ENCODE assay signal across 1 cellular context in genomic region chr2:44087037-44087713, GRCh38.
TF ChIP-seq lines count a peak whose summit lies in the region.

No MANE protein-coding gene starts in this region.

TF ChIP-seq in GM23338, 12 proteins besides CTCF, POLR2A, EP300 and RAD21 (continued from another document):
- TF ChIP-seq ZNF462 (CRISPR knock-in tag; IDR thresholded peaks at IDR 0.05): no peak
- no peak for TF ChIP-seq ZNF331 (CRISPR knock-in tag; IDR thresholded peaks at IDR 0.05; ENCODE audit: low read depth)
- TF ChIP-seq POLR2AphosphoS5 (IDR thresholded peaks at IDR 0.05; ENCODE audit: low read depth): no peak
- TF ChIP-seq REST (IDR thresholded peaks at IDR 0.05; ENCODE audit: unreplicated experiment): no peak
- TF ChIP-seq JUNB (IDR thresholded peaks at IDR 0.05; ENCODE audit: unreplicated experiment): no peak
